In genomic region chr15:77834276-77834990, GRCh38 we compare ENCODE assay signal across 20 cellular contexts.
"Had no signal": no experiment of that assay in that cellular context is flagged by ENCODE, and none has a peak within 500 bp of the region (broad histone marks: within the 10 kb centered on the region; RNA-seq: fewer than 3 reads in every experiment).

No MANE protein-coding gene starts in this region.

- H3K27me3 ChIP-seq: ovary, thyroid gland had no signal

- H3K4me3 ChIP-seq: dorsolateral prefrontal cortex, heart left ventricle, lung, ovary, smooth muscle cell, suprapubic skin, thyroid gland had no signal

- H3K9me3 ChIP-seq: heart left ventricle, ovary, suprapubic skin, thyroid gland had no signal

- ATAC-seq: esophagus mucosa; heart left ventricle; left cardiac atrium; left ventricle myocardium superior; right cardiac atrium; stimulated activated effector memory CD8-positive, alpha-beta T cell treated with anti-CD3 and anti-CD28 coated beads, Interleukin-12 subunit alpha, Interleukin-12 subunit beta, amount 100 ng/mL, for 72 hours; stimulated activated naive CD8-positive, alpha-beta T cell treated with anti-CD3 and anti-CD28 coated beads, Interleukin-15, Interleukin-2, amounts not matched to agents 100 U/mL and 50 U/mL, for 24 hours had no signal

- H3K36me3 ChIP-seq: heart left ventricle, ovary, suprapubic skin, thyroid gland had no signal

- H3K27ac ChIP-seq: dorsolateral prefrontal cortex, heart left ventricle, ovary, suprapubic skin, thyroid gland had no signal

- H3K4me1 ChIP-seq: heart left ventricle, suprapubic skin, thyroid gland had no signal

- H3K4me2 ChIP-seq: smooth muscle cell had no signal

- DNase-seq: cortex of kidney; effector CD8-positive, alpha-beta T cell; immature natural killer cell; left cardiac atrium; left ventricle myocardium superior; mesendoderm; naive B cell; ovary; right cardiac atrium; stimulated activated CD4-positive, alpha-beta T cell treated with anti-CD3 and anti-CD28 coated beads, Interleukin-4, amount 100 ng/mL, for 1 hour; stimulated activated CD8-positive, alpha-beta memory T cell treated with anti-CD3 and anti-CD28 coated beads, Interleukin-4, amount 100 ng/mL, for 48 hours; stimulated activated naive CD8-positive, alpha-beta T cell treated with anti-CD3 and anti-CD28 coated beads, Interleukin-15, Interleukin-2, amounts not matched to agents 100 U/mL and 50 U/mL, for 24 hours; thyroid gland had no signal
